Comparison of ENCODE assay signal across 26 cellular contexts in the genomic region with DNA sequence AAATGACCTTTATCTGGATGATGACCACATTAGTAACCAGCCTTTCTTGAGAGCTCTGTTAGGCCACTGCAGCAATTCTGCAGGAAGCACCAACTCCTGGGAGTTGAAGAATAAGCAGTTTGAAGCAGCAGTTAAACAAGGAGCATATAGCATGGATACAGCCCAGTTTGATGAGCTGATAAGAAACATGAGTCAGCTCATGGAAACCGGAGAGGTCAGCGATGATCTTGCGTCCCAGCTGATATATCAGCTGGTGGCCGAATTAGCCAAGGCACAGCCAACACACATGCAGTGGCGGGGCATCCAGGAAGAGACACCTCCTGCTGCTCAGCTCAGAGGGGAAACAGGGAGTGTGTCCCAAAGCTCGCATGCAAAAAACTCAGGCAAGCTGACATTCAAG.
"Had no signal": no experiment of that assay in that cellular context is flagged by ENCODE, and none has a peak within 500 bp of the region (broad histone marks: within the 10 kb centered on the region; RNA-seq: fewer than 3 reads in every experiment).

No MANE protein-coding gene starts in this region.

- H2AFZ ChIP-seq: hepatocyte, neural progenitor cell had no signal

- H3K79me2 ChIP-seq: hepatocyte had no signal

- ATAC-seq: left cardiac atrium; left lung; lower lobe of right lung; natural killer cell; right lobe of liver; stimulated activated memory B cell treated with anti-CD40 and anti-IgM and Interleukin-4, amounts not matched to agents 10 μg/mL and 1 μg/mL and 100 μg/mL, for 72 hours; stimulated activated naive CD8-positive, alpha-beta T cell treated with anti-CD3 and anti-CD28 coated beads, Interleukin-15, amount 100 ng/mL, for 72 hours had no signal

- DNase-seq: islet precursor cell; left cardiac atrium; left lung; lower lobe of right lung; mammary epithelial cell; mesenchymal stem cell; naive B cell; natural killer cell; nephron progenitor cell; ovary; right lobe of liver; stimulated activated CD4-positive, alpha-beta T cell treated with anti-CD3 and anti-CD28 coated beads, Interleukin-1b, Interleukin-23, amount 100 ng/mL, for 48 hours; stimulated activated CD4-positive, alpha-beta T cell treated with anti-CD3 and anti-CD28 coated beads, Interleukin-2, amount 100 ng/mL, for 48 hours; stimulated activated CD4-positive, alpha-beta T cell treated with anti-CD3 and anti-CD28 coated beads, Interleukin-4, amount 100 ng/mL, for 4 hours; stimulated activated CD8-positive, alpha-beta memory T cell treated with anti-CD3 and anti-CD28 coated beads, Interleukin-4, amount 100 ng/mL, for 48 hours; stimulated activated naive CD4-positive, alpha-beta T cell treated with Interleukin-2 at 50 U/mL for 16 hours; stimulated activated naive CD8-positive, alpha-beta T cell treated with anti-CD3 and anti-CD28 coated beads, Interleukin-15, amount 100 ng/mL, for 72 hours; substantia nigra; upper lobe of left lung had no signal

- H3K4me3 ChIP-seq: hepatocyte, left lung, lower lobe of right lung, neural progenitor cell, ovary, right atrium auricular region, right lobe of liver, smooth muscle cell, tibial nerve, upper lobe of left lung, vagina had no signal

- H3K27ac ChIP-seq: hepatocyte, left lung, lower lobe of right lung, neural progenitor cell, right atrium auricular region, right lobe of liver, tibial nerve, upper lobe of left lung, vagina had no signal

- H3K4me1 ChIP-seq: left lung, lower lobe of right lung, neural progenitor cell, right atrium auricular region, right lobe of liver, tibial nerve, upper lobe of left lung, vagina had no signal

- H3K9me3 ChIP-seq: left lung, lower lobe of right lung, ovary, right atrium auricular region, right lobe of liver, upper lobe of left lung, vagina had no signal

- H3K9ac ChIP-seq: neural progenitor cell had no signal

- H3K36me3 ChIP-seq: left lung, lower lobe of right lung, neural progenitor cell, ovary, tibial nerve, upper lobe of left lung, vagina had no signal

- H3K27me3 ChIP-seq: hepatocyte, left lung, neural progenitor cell, ovary, right atrium auricular region, right lobe of liver, tibial nerve, upper lobe of left lung, vagina had no signal

- H3K4me2 ChIP-seq: hepatocyte, neural progenitor cell, smooth muscle cell had no signal
